Comparison of ENCODE assay signal across 30 cellular contexts in genomic region chr12:31597066-31597465, GRCh38. TPM values are rescaled to one million over a fixed set of nuclear protein-coding genes. Genes with fewer than 3 reads are reported as not detected.
"Had no signal": no experiment of that assay in that cellular context is flagged by ENCODE, and none has a peak within 500 bp of the region (broad histone marks: within the 10 kb centered on the region; RNA-seq: fewer than 3 reads in every experiment).

No MANE protein-coding gene starts in this region.

- H3K27me3 ChIP-seq: ascending aorta, cardiac muscle cell, MG63 had no signal

- H3K4me1 Mint-ChIP-seq: activated CD4-positive, alpha-beta T cell treated with anti-CD3 and anti-CD28 coated beads, Interleukin-2, amount 10 ng/mL, durations not matched to agents 24 days and 14 days; activated naive CD8-positive, alpha-beta T cell treated with anti-CD3 and anti-CD28 coated beads, Interleukin-2, amount 10 ng/mL, durations not matched to agents 7 days and 5 days; activated T-helper 17 cell treated with anti-CD3 and anti-CD28 coated beads, Interleukin-2, amount 50 U/mL, for 72 hours had no signal

- DNase-seq: activated CD4-positive, alpha-beta T cell treated with anti-CD3 and anti-CD28 coated beads, Interleukin-2, amount 10 ng/mL, durations not matched to agents 24 days and 14 days; activated CD4-positive, alpha-beta T cell treated with anti-CD3 and anti-CD28 coated beads, Interleukin-2, amount 50 U/mL, for 4 hours; activated CD8-positive, alpha-beta T cell treated with anti-CD3 and anti-CD28 coated beads for 36 hours; activated effector memory CD4-positive, alpha-beta T cell treated with anti-CD3 and anti-CD28 coated beads, Interleukin-2, amount 50 U/mL, for 16 hours; activated naive CD4-positive, alpha-beta T cell treated with Interleukin-2 at 50 U/mL for 16 hours; activated naive CD8-positive, alpha-beta T cell treated with anti-CD3 and anti-CD28 coated beads, Interleukin-2, amount 10 ng/mL, durations not matched to agents 7 days and 5 days; activated T-cell treated with anti-CD3 and anti-CD28 coated beads, Interleukin-2, amount 50 U/mL, for 1 hour; activated T-cell treated with anti-CD3 and anti-CD28 coated beads, Interleukin-2, amount 50 U/mL, for 72 hours; amygdala; Kasumi-1; MG63; NCI-H1092; NCI-H146; NCI-H187; NCI-H2029 treated with DMSO at 0.1 percent for 48 hours; NCI-H2107; NCI-H2171; NCI-H510A; NCI-H69; NK-92 treated with Interleukin-12 subunit alpha and Interleukin-12 subunit beta, amount 100 ng/mL, for 24 hours; PC-9; Right ventricle myocardium superior; T1000 had no signal

- H3K36me3 ChIP-seq: ascending aorta, cardiac muscle cell, MG63 had no signal

- H3K27ac ChIP-seq: ascending aorta, cardiac muscle cell, PC-9, SK-N-MC had no signal

- FAIRE-seq: RCC 7860 had no signal

- H3K36me3 Mint-ChIP-seq: activated naive CD4-positive, alpha-beta T cell treated with anti-CD3 and anti-CD28 coated beads, Interleukin-2, amount 50 U/mL, for 24 hours; activated naive CD8-positive, alpha-beta T cell treated with anti-CD3 and anti-CD28 coated beads, Interleukin-2, amount 10 ng/mL, durations not matched to agents 7 days and 5 days had no signal

- H3K9me3 ChIP-seq: ascending aorta, MG63 had no signal

- H3K9me3 Mint-ChIP-seq: activated CD4-positive, alpha-beta T cell treated with anti-CD3 and anti-CD28 coated beads, Interleukin-2, amount 10 ng/mL, durations not matched to agents 24 days and 14 days; activated CD8-positive, alpha-beta T cell treated with anti-CD3 and anti-CD28 coated beads for 36 hours; activated naive CD4-positive, alpha-beta T cell treated with anti-CD3 and anti-CD28 coated beads, Interleukin-2, amount 50 U/mL, for 24 hours; activated naive CD8-positive, alpha-beta T cell treated with anti-CD3 and anti-CD28 coated beads, Interleukin-2, amount 10 ng/mL, durations not matched to agents 7 days and 5 days; activated T-cell treated with anti-CD3 and anti-CD28 coated beads, Interleukin-2, amount 50 U/mL, for 72 hours; activated T-helper 17 cell treated with anti-CD3 and anti-CD28 coated beads, Interleukin-2, amount 50 U/mL, for 72 hours; central memory CD8-positive, alpha-beta T cell had no signal

- ATAC-seq: activated CD8-positive, alpha-beta T cell treated with anti-CD3 and anti-CD28 coated beads for 36 hours; activated T-cell treated with anti-CD3 and anti-CD28 coated beads, Interleukin-2, amount 50 U/mL, for 72 hours; activated T-helper 17 cell treated with anti-CD3 and anti-CD28 coated beads, Interleukin-2, amount 50 U/mL, for 72 hours had no signal

- H3K4me3 ChIP-seq: ascending aorta, cardiac muscle cell, MG63, PC-9, SK-N-MC had no signal

- H3K27ac Mint-ChIP-seq: activated CD4-positive, alpha-beta T cell treated with anti-CD3 and anti-CD28 coated beads, Interleukin-2, amount 10 ng/mL, durations not matched to agents 24 days and 14 days; activated CD8-positive, alpha-beta T cell treated with anti-CD3 and anti-CD28 coated beads for 36 hours; activated naive CD4-positive, alpha-beta T cell treated with anti-CD3 and anti-CD28 coated beads, Interleukin-2, amount 50 U/mL, for 24 hours; activated naive CD8-positive, alpha-beta T cell treated with anti-CD3 and anti-CD28 coated beads, Interleukin-2, amount 10 ng/mL, durations not matched to agents 7 days and 5 days; activated T-cell treated with anti-CD3 and anti-CD28 coated beads, Interleukin-2, amount 50 U/mL, for 72 hours; activated T-helper 17 cell treated with anti-CD3 and anti-CD28 coated beads, Interleukin-2, amount 50 U/mL, for 72 hours had no signal

- H3K4me3 Mint-ChIP-seq: activated CD4-positive, alpha-beta T cell treated with anti-CD3 and anti-CD28 coated beads, Interleukin-2, amount 10 ng/mL, durations not matched to agents 24 days and 14 days; activated CD8-positive, alpha-beta T cell treated with anti-CD3 and anti-CD28 coated beads for 36 hours; activated naive CD4-positive, alpha-beta T cell treated with anti-CD3 and anti-CD28 coated beads, Interleukin-2, amount 50 U/mL, for 24 hours; activated naive CD8-positive, alpha-beta T cell treated with anti-CD3 and anti-CD28 coated beads, Interleukin-2, amount 10 ng/mL, durations not matched to agents 7 days and 5 days; activated T-cell treated with anti-CD3 and anti-CD28 coated beads, Interleukin-2, amount 50 U/mL, for 72 hours; activated T-helper 17 cell treated with anti-CD3 and anti-CD28 coated beads, Interleukin-2, amount 50 U/mL, for 72 hours; central memory CD8-positive, alpha-beta T cell had no signal

RNA-seq across cellular contexts. Expression of gene DENND5B, which starts 6.1 kb away (rescaled TPM):
- total RNA-seq: activated CD4-positive, alpha-beta T cell treated with anti-CD3 and anti-CD28 coated beads, Interleukin-2, amount 10 ng/mL, durations not matched to agents 24 days and 14 days had no signal
